ENCODE assay signal across 25 cellular contexts in genomic region chr15:63827113-63827512, GRCh38. TPM values are rescaled to one million over a fixed set of nuclear protein-coding genes. Genes with fewer than 3 reads are reported as not detected.
DNase-seq lines count a peak whose midpoint lies in the region; ATAC-seq, FAIRE-seq and TF ChIP-seq lines count a peak whose summit lies in the region.
"Had no signal": no experiment of that assay in that cellular context is flagged by ENCODE, and none has a peak within 500 bp of the region (broad histone marks: within the 10 kb centered on the region; RNA-seq: fewer than 3 reads in every experiment).

No MANE protein-coding gene starts in this region.

- peaks cover 2 to 4% of the 10 kb centered on the region in 2 donors for H3K36me3 Mint-ChIP-seq in activated naive CD4-positive, alpha-beta T cell treated with anti-CD3 and anti-CD28 coated beads, Interleukin-2, amount 50 U/mL, for 72 hours
- H3K36me3 Mint-ChIP-seq in stimulated activated naive B cell treated with anti-CD40 and anti-IgM and Interleukin-4, amounts not matched to agents 10 μg/mL and 1 μg/mL and 100 μg/mL, for 72 hours = peaks cover 36 to 38% of the 10 kb centered on the region in 2 donors
- H3K36me3 Mint-ChIP-seq in mesothelial cell of epicardium = no peaks in the 10 kb centered on the region

- peaks cover 35% of the 10 kb centered on the region for H3K4me1 ChIP-seq in OCI-LY1 (ENCODE audit: insufficient read depth, low read length, severe bottlenecking)
- peaks cover 14 to 25% of the 10 kb centered on the region in 2 experiments for H3K4me1 ChIP-seq in K562 (replicated peaks in 1 of 2; ENCODE audit: control insufficient read depth in 2 of 2, insufficient read depth in 2 of 2, low read length in 2 of 2)

- H3K9me2 ChIP-seq in OCI-LY1 (ENCODE audit: low read depth, low read length) = no peaks in the 10 kb centered on the region

- H2AFZ ChIP-seq in OCI-LY1 (ENCODE audit: low read length) = no peak overlapping the region
- no peak overlapping the region for H2AFZ ChIP-seq in K562 (ENCODE audit: low read depth, low read length)

- no peak overlapping the region for H3K4me3 ChIP-seq in OCI-LY1 (ENCODE audit: low read depth, low read length, poor library complexity, severe bottlenecking)
- no peak overlapping the region for H3K4me3 ChIP-seq in K562
- H3K4me3 ChIP-seq: colonic mucosa, transverse colon had no signal

- H3K27me3 ChIP-seq in OCI-LY1 (ENCODE audit: insufficient read depth, low read length) = no peaks in the 10 kb centered on the region
- H3K27me3 ChIP-seq in K562 (ENCODE audit: control insufficient read depth in 2 of 2, insufficient read depth in 2 of 2, low read length in 2 of 2) = no peaks in the 10 kb centered on the region
- H3K27me3 ChIP-seq: colonic mucosa, transverse colon had no signal

- no peaks in the 10 kb centered on the region for H3K9me3 Mint-ChIP-seq in activated naive CD4-positive, alpha-beta T cell treated with anti-CD3 and anti-CD28 coated beads, Interleukin-2, amount 50 U/mL, for 72 hours
- no peaks in the 10 kb centered on the region for H3K9me3 Mint-ChIP-seq in stimulated activated naive B cell treated with anti-CD40 and anti-IgM and Interleukin-4, amounts not matched to agents 10 μg/mL and 1 μg/mL and 100 μg/mL, for 72 hours
- no peaks in the 10 kb centered on the region for H3K9me3 Mint-ChIP-seq in mesothelial cell of epicardium
- H3K9me3 Mint-ChIP-seq: CD4-positive, CD25-positive, alpha-beta regulatory T cell; effector memory CD8-positive, alpha-beta T cell; nephron progenitor cell had no signal

- TF ChIP-seq CTCF in OCI-LY1 (IDR thresholded peaks at IDR 0.05; ENCODE audit: low read length) = no peak
- TF ChIP-seq CTCF in K562 (IDR thresholded peaks at IDR 0.05 in 2 of 3, conservative IDR thresholded peaks at IDR 0.05 in 1 of 3; ENCODE audit: insufficient read depth in 2 of 3, low read depth in 1 of 3, low read length in 3 of 3) = no peak
- no peak for TF ChIP-seq CTCF in mesothelial cell of epicardium (IDR thresholded peaks at IDR 0.05; ENCODE audit: unreplicated experiment)

- DNase-seq in activated naive CD4-positive, alpha-beta T cell treated with anti-CD3 and anti-CD28 coated beads, Interleukin-2, amount 50 U/mL, for 72 hours (ENCODE audit: low spot score in 2 of 2) = no peak
- DNase-seq in activated naive CD4-positive, alpha-beta T cell (lab: John Stamatoyannopoulos, UW) = no peak
- no peak for DNase-seq in K562 (ENCODE audit: extremely low read depth in 1 of 4, low spot score in 3 of 4)
- no peak for DNase-seq in stimulated activated naive B cell treated with anti-CD40 and anti-IgM and Interleukin-4, amounts not matched to agents 10 μg/mL and 1 μg/mL and 100 μg/mL, for 72 hours
- DNase-seq in DMS153 treated with DMSO at 0.1 percent for 48 hours (lab: John Stamatoyannopoulos, UW; ENCODE audit: unreplicated experiment) = no peak
- DNase-seq in mesothelial cell of epicardium (ENCODE audit: low spot score in 2 of 2, unreplicated experiment in 2 of 2) = no peak
- DNase-seq: activated CD4-positive, CD25-positive, alpha-beta regulatory T cell treated with anti-CD3 and anti-CD28 coated beads, Interleukin-2, amount 50 U/mL, for 72 hours; activated CD8-positive, alpha-beta memory T cell treated with anti-CD3 and anti-CD28 coated beads, Interleukin-2, amount 10 ng/mL, durations not matched to agents 7 days and 5 days; activated effector memory CD4-positive, alpha-beta T cell treated with anti-CD3 and anti-CD28 coated beads, Interleukin-2, amount 50 U/mL, for 16 hours; colonic mucosa; DMS153; NCI-H1105; NCI-H1930; NCI-H345; NCI-H774; nephron progenitor cell; posterior cingulate gyrus; stimulated activated CD4-positive, alpha-beta T cell treated with anti-CD3 and anti-CD28 coated beads, Interleukin-15, amount 100 ng/mL, for 24 hours; transverse colon had no signal

- H3K9me1 ChIP-seq in K562 (ENCODE audit: control insufficient read depth, insufficient read depth, low read length) = no peaks in the 10 kb centered on the region

- no peak for TF ChIP-seq EP300 in K562 (IDR thresholded peaks at IDR 0.05; ENCODE audit: low read length)

- in situ Hi-C loops in K562 (cut with MboI) = no loop called here

- H3K4me1 Mint-ChIP-seq in stimulated activated naive B cell treated with anti-CD40 and anti-IgM and Interleukin-4, amounts not matched to agents 10 μg/mL and 1 μg/mL and 100 μg/mL, for 72 hours = peaks cover 39 to 81% of the 10 kb centered on the region in 2 donors
- peaks cover 4% of the 10 kb centered on the region for H3K4me1 Mint-ChIP-seq in mesothelial cell of epicardium

- CTCF ChIA-PET in K562 (lab: Yijun Ruan, JAX; ENCODE audit: low intra/inter-chr PET ratio) = interaction anchor here (0.6 to 1.4 kb wide), 5 partner anchors 39 to 266 kb away, joined by 3 to 12 read pairs (median 3); partner anchors contain the start of gene CIAO2A

- intact Hi-C loops in K562 (cut with micrococcal nuclease) = loop anchor here (2.0 to 5.0 kb wide), 4 partner anchors 75 to 240 kb away; partner anchors contain the start of gene DAPK2

- H3K9me3 ChIP-seq in OCI-LY1 (ENCODE audit: low read length) (no peaks in the 10 kb centered on the region), K562 (replicated peaks; ENCODE audit: control insufficient read depth, insufficient read depth, low read depth, low read length) (no peaks in the 10 kb centered on the region)
- H3K9me3 ChIP-seq: colonic mucosa, transverse colon had no signal

- TF ChIP-seq RAD21 in K562 (CRISPR knock-in tag; conservative IDR thresholded peaks at IDR 0.05 in 1 of 2, IDR thresholded peaks at IDR 0.05 in 1 of 2) = 0 out of 4 replicates have a peak, but pooled peaks of 1 of the 2 experiments have one; percentile 3

- no peaks in the 10 kb centered on the region for H4K20me1 ChIP-seq in OCI-LY1 (ENCODE audit: insufficient read depth, low read length)
- H4K20me1 ChIP-seq in K562 (replicated peaks; ENCODE audit: control insufficient read depth, insufficient read depth, low read length) = no peaks in the 10 kb centered on the region; the same call in 1 of the 2 replicates

- peak in 1 of 2 donors; percentile 14 for ATAC-seq in activated naive CD4-positive, alpha-beta T cell treated with anti-CD3 and anti-CD28 coated beads, Interleukin-2, amount 50 U/mL, for 72 hours
- peak; percentile 67 for ATAC-seq in K562
- ATAC-seq in stimulated activated naive B cell treated with anti-CD40 and anti-IgM and Interleukin-4, amounts not matched to agents 10 μg/mL and 1 μg/mL and 100 μg/mL, for 72 hours (replicated peaks) = no peak
- ATAC-seq: activated CD8-positive, alpha-beta memory T cell treated with anti-CD3 and anti-CD28 coated beads, Interleukin-2, amount 10 ng/mL, durations not matched to agents 7 days and 5 days; HCT116 had no signal

- POLR2A ChIA-PET in K562 (lab: Yijun Ruan, JAX) = interaction anchor here (0.7 to 1.2 kb wide), 3 partner anchors 9 to 11 kb away, joined by 3 to 7 read pairs (median 3); no protein-coding TSS in a partner anchor

- no peaks in the 10 kb centered on the region for H3K27me3 Mint-ChIP-seq in stimulated activated naive B cell treated with anti-CD40 and anti-IgM and Interleukin-4, amounts not matched to agents 10 μg/mL and 1 μg/mL and 100 μg/mL, for 72 hours
- no peaks in the 10 kb centered on the region for H3K27me3 Mint-ChIP-seq in mesothelial cell of epicardium (ENCODE audit: low read depth)
- H3K27me3 Mint-ChIP-seq: activated CD8-positive, alpha-beta memory T cell treated with anti-CD3 and anti-CD28 coated beads, Interleukin-2, amount 10 ng/mL, durations not matched to agents 7 days and 5 days; CD4-positive, CD25-positive, alpha-beta regulatory T cell; effector memory CD8-positive, alpha-beta T cell had no signal

- H3K4me3 Mint-ChIP-seq in stimulated activated naive B cell treated with anti-CD40 and anti-IgM and Interleukin-4, amounts not matched to agents 10 μg/mL and 1 μg/mL and 100 μg/mL, for 72 hours = peak overlapping the region in 1 of 2 donors; percentile 5
- H3K4me3 Mint-ChIP-seq in mesothelial cell of epicardium = no peak overlapping the region
- H3K4me3 Mint-ChIP-seq: activated CD8-positive, alpha-beta memory T cell treated with anti-CD3 and anti-CD28 coated beads, Interleukin-2, amount 10 ng/mL, durations not matched to agents 7 days and 5 days; effector memory CD8-positive, alpha-beta T cell; nephron progenitor cell had no signal

- TF ChIP-seq POLR2A in K562 (conservative IDR thresholded peaks at IDR 0.05) = no peak

- peak; percentile 55 for FAIRE-seq in K562 (lab: Jason Lieb, UNC)
- FAIRE-seq: bronchial epithelial cell, G401.6 had no signal

- H3K4me2 ChIP-seq in OCI-LY1 (ENCODE audit: low read length) (peak overlapping the region; percentile 13; the same call in 1 of the 2 replicates), K562 (ENCODE audit: insufficient read depth, low read length) (peak overlapping the region; percentile 54)

- peak overlapping the region; percentile 30 to 41 for H3K27ac Mint-ChIP-seq in activated naive CD4-positive, alpha-beta T cell treated with anti-CD3 and anti-CD28 coated beads, Interleukin-2, amount 50 U/mL, for 72 hours
- H3K27ac Mint-ChIP-seq in stimulated activated naive B cell treated with anti-CD40 and anti-IgM and Interleukin-4, amounts not matched to agents 10 μg/mL and 1 μg/mL and 100 μg/mL, for 72 hours = peak overlapping the region; percentile 49
- no peak overlapping the region for H3K27ac Mint-ChIP-seq in mesothelial cell of epicardium
- H3K27ac Mint-ChIP-seq: activated CD8-positive, alpha-beta memory T cell treated with anti-CD3 and anti-CD28 coated beads, Interleukin-2, amount 10 ng/mL, durations not matched to agents 7 days and 5 days; nephron progenitor cell had no signal

- WGBS in K562 (ENCODE audit: insufficient coverage, low coverage, missing lambda C conversion rate) = 38% methylated on average over 5 of the region's 5 CpGs

- peaks cover 89% of the 10 kb centered on the region for H3K79me2 ChIP-seq in OCI-LY1 (ENCODE audit: insufficient read depth, low read length)
- peaks cover 95% of the 10 kb centered on the region for H3K79me2 ChIP-seq in K562 (ENCODE audit: control insufficient read depth, insufficient read depth, low read length)

- H3K27ac ChIP-seq in OCI-LY1 (ENCODE audit: low read depth, low read length, poor library complexity, severe bottlenecking) (no peak overlapping the region), K562 (ENCODE audit: extremely low read depth, low read depth, low read length) (peak overlapping the region; percentile 53; the same call in 2 of the 3 replicates)
- H3K27ac ChIP-seq: colonic mucosa, transverse colon had no signal

- H3K9ac ChIP-seq in OCI-LY1 (ENCODE audit: low read length) (no peak overlapping the region), K562 (ENCODE audit: insufficient read depth in 1 of 2, low read depth in 2 of 2, low read length in 2 of 2) (peak overlapping the region in 1 of 2 experiments; percentile 16; a peak in 1 of 4 replicates)

- no peaks in the 10 kb centered on the region for H3F3A ChIP-seq in OCI-LY1 (ENCODE audit: insufficient read depth, low read length)

- H3K36me3 ChIP-seq in OCI-LY1 (ENCODE audit: insufficient read depth, low read length) (no peaks in the 10 kb centered on the region), K562 (ENCODE audit: control insufficient read depth, insufficient read depth, low read length) (peaks cover 13% of the 10 kb centered on the region; the same call in 2 of the 3 replicates)
- H3K36me3 ChIP-seq: colonic mucosa, transverse colon had no signal

- no TSS peak for BruUV-seq in K562 (replicated peaks; lab: Mats Ljungman, UMichigan)

RNA-seq across cellular contexts. Expression of gene HERC1, which starts 6.6 kb away (rescaled TPM):
- total RNA-seq in activated naive CD4-positive, alpha-beta T cell treated with anti-CD3 and anti-CD28 coated beads, Interleukin-2, amount 50 U/mL, for 72 hours = 100 to 1,000 TPM in 1 of 2 donors, 10 to 100 TPM in 1; 70.4 to 112 TPM
- total RNA-seq in K562 (2011; cell fraction: chromatin; rRNA removed; ENCODE audit: low replicate concordance) = 151 and 399 TPM in 2 replicates
- 94.9 and 123 TPM in 2 replicates for total RNA-seq in K562 (2011; cell fraction: nucleolus; rRNA removed)
- 139 and 141 TPM in 2 replicates for total RNA-seq in K562 (2011; cell fraction: nucleoplasm; rRNA removed)
- total RNA-seq in K562 (2014; rRNA removed) = 91.9 and 93.1 TPM in 2 replicates
- total RNA-seq in K562 (2014; rRNA removed; fragmentation: Illumina TruSeq; extraction: Trizol) = 79.2 and 88.1 TPM in 2 replicates
- 90.4 and 92.6 TPM in 2 replicates for total RNA-seq in K562 (2015; rRNA removed; fragmentation: Illumina TruSeq; extraction: Trizol)
- 103 and 108 TPM in 2 replicates for total RNA-seq in K562 (2021)
- polyA plus RNA-seq in K562 (2011; rRNA removed) = 43.9 and 48.3 TPM in 2 replicates
- polyA plus RNA-seq in K562 (2011; cell fraction: cytosol; rRNA removed) = 46.7 and 50.5 TPM in 2 replicates
- polyA plus RNA-seq in K562 (2011; cell fraction: nucleus; rRNA removed) = 125 and 130 TPM in 2 replicates
- 68.9 and 92.0 TPM in 2 replicates for polyA plus RNA-seq in K562 (2012)
- 79.0 and 89.9 TPM in 2 replicates for polyA plus RNA-seq in K562 (2014; fragmentation: Illumina TruSeq; extraction: Trizol)
- polyA plus RNA-seq in K562 (2014; fragmentation: Nextera tagmentation; extraction: Ambion mirVana) = 10 to 100 TPM; 24.5 to 42.4 TPM
- 70.7 and 83.4 TPM in 2 replicates for polyA plus RNA-seq in K562 (2014; rRNA removed)
- 115 and 136 TPM in 2 replicates for polyA minus RNA-seq in K562 (2011; rRNA and poly(A)+ RNA removed)
- 56.8 and 74.4 TPM in 2 replicates for polyA minus RNA-seq in K562 (2011; cell fraction: cytosol; rRNA and poly(A)+ RNA removed)
- polyA minus RNA-seq in K562 (2011; cell fraction: nucleus; rRNA and poly(A)+ RNA removed) = 75.0 and 142 TPM in 2 replicates
- total RNA-seq in mesothelial cell of epicardium = 73.1 to 75.5 TPM (median 74.9 TPM) in 3 replicates
